In genomic region chr5:96067251-96067650, GRCh38 we compare ENCODE assay signal across 19 cellular contexts.
A peak's percentile ranks its signal among the peaks of the same experiment; 100 is the strongest.
DNase-seq lines count a peak whose midpoint lies in the region; ATAC-seq and TF ChIP-seq lines count a peak whose summit lies in the region.
"Had no signal": no experiment of that assay in that cellular context is flagged by ENCODE, and none has a peak within 500 bp of the region (broad histone marks: within the 10 kb centered on the region; RNA-seq: fewer than 3 reads in every experiment).

No MANE protein-coding gene starts in this region.

- no peaks in the 10 kb centered on the region for H3K9me2 ChIP-seq in SK-N-SH

- DNase-seq in MCF 10A (ENCODE audit: unreplicated experiment) (no peak), breast epithelium (ENCODE audit: low spot score in 2 of 2) (no peak), SK-N-SH (no peak), fibroblast of lung (ENCODE audit: low read depth in 2 of 2) (peak in 1 of 2 donors; percentile 66), thoracic aorta (ENCODE audit: low spot score) (no peak), GM19238 (ENCODE audit: insufficient read length, low spot score) (no peak)
- DNase-seq: activated naive CD4-positive, alpha-beta T cell treated with anti-CD3 and anti-CD28 coated beads, Interleukin-2, amount 10 ng/mL, durations not matched to agents 7 days and 5 days; CD8-positive, alpha-beta memory T cell; NCI-H1930; NCI-H510A treated with DMSO at 0.1 percent for 48 hours; psoas muscle; SIG-M5; stomach; T-helper 9 cell had no signal

- H4K20me1 ChIP-seq in SK-N-SH (ENCODE audit: insufficient read depth) (no peaks in the 10 kb centered on the region), fibroblast of lung (ENCODE audit: control insufficient read depth, extremely low read depth, insufficient read depth, low read length) (no peaks in the 10 kb centered on the region)

- intact Hi-C loops in MCF 10A (cut with micrococcal nuclease) = loop anchor here (5.0 kb wide), 1 partner anchor 145 kb away; no protein-coding TSS in a partner anchor
- intact Hi-C loops in breast epithelium (cut with DNase I; ENCODE audit: low total_unique reads) = no loop called here

- H3F3A ChIP-seq in SK-N-SH (replicated peaks; ENCODE audit: insufficient read depth) = peaks cover 30% of the 10 kb centered on the region

- no peaks in the 10 kb centered on the region for H3K9me3 Mint-ChIP-seq in MCF 10A (ENCODE audit: unreplicated experiment)
- H3K9me3 Mint-ChIP-seq: activated naive CD4-positive, alpha-beta T cell treated with anti-CD3 and anti-CD28 coated beads, Interleukin-2, amount 10 ng/mL, durations not matched to agents 7 days and 5 days; CD8-positive, alpha-beta memory T cell; nephron had no signal

- H3K9ac ChIP-seq in SK-N-SH (peak overlapping the region; percentile 60), fibroblast of lung (ENCODE audit: insufficient read depth, low read length) (no peak overlapping the region)

- H3K27ac ChIP-seq in breast epithelium (no peak overlapping the region), SK-N-SH (ENCODE audit: low read depth in 2 of 2, low read length in 1 of 2) (peak overlapping the region; percentile 88 to 94; a peak in 3 of 4 replicates), fibroblast of lung (ENCODE audit: insufficient read depth, low read length) (peak overlapping the region; percentile 88), thoracic aorta (peak overlapping the region; percentile 21 to 49)
- H3K27ac ChIP-seq: body of pancreas, psoas muscle, stomach had no signal

- H3K27me3 ChIP-seq in breast epithelium = no peaks in the 10 kb centered on the region
- H3K27me3 ChIP-seq in SK-N-SH (ENCODE audit: insufficient read depth) = no peaks in the 10 kb centered on the region
- H3K27me3 ChIP-seq in fibroblast of lung (ENCODE audit: control insufficient read depth, insufficient read depth, low read length) = no peaks in the 10 kb centered on the region
- no peaks in the 10 kb centered on the region for H3K27me3 ChIP-seq in thoracic aorta (replicated peaks; ENCODE audit: insufficient read depth)
- H3K27me3 ChIP-seq: body of pancreas, stomach had no signal

- no peak overlapping the region for H3K4me3 ChIP-seq in breast epithelium
- H3K4me3 ChIP-seq in SK-N-SH (ENCODE audit: low read depth in 2 of 2, low read length in 1 of 2) = 0 out of 4 replicates have a peak overlapping the region, but pooled peaks of 1 of the 2 experiments have one; percentile 8
- no peak overlapping the region for H3K4me3 ChIP-seq in fibroblast of lung (replicated peaks in 1 of 4; ENCODE audit: control extremely low read depth in 1 of 4, insufficient read depth in 1 of 4, low read depth in 3 of 4, low read length in 4 of 4)
- H3K4me3 ChIP-seq in thoracic aorta = no peak overlapping the region
- H3K4me3 ChIP-seq: body of pancreas, lung, psoas muscle, stomach had no signal

- BruUV-seq in MCF 10A (replicated peaks; lab: Mats Ljungman, UMichigan) = no TSS peak

- H3K36me3 ChIP-seq in breast epithelium (no peaks in the 10 kb centered on the region), SK-N-SH (replicated peaks in 1 of 2; ENCODE audit: control insufficient read depth in 1 of 2, insufficient read depth in 2 of 2, low read length in 1 of 2) (no peaks in the 10 kb centered on the region), fibroblast of lung (ENCODE audit: control insufficient read depth, insufficient read depth, low read length) (no peaks in the 10 kb centered on the region), thoracic aorta (no peaks in the 10 kb centered on the region)
- H3K36me3 ChIP-seq: stomach had no signal

- peak overlapping the region; percentile 69 for H3K4me2 ChIP-seq in SK-N-SH
- peak overlapping the region; percentile 62 for H3K4me2 ChIP-seq in fibroblast of lung (ENCODE audit: extremely low read depth, insufficient read depth, low read length)

- no peak overlapping the region for H3K4me3 Mint-ChIP-seq in MCF 10A (ENCODE audit: unreplicated experiment)
- H3K4me3 Mint-ChIP-seq: activated naive CD4-positive, alpha-beta T cell treated with anti-CD3 and anti-CD28 coated beads, Interleukin-2, amount 10 ng/mL, durations not matched to agents 7 days and 5 days; CD8-positive, alpha-beta memory T cell; nephron had no signal

- no peak for ATAC-seq in thoracic aorta (ENCODE audit: insufficient number of reproducible peaks, low FRiP score, low read depth)
- no peak for ATAC-seq in GM19397 (IDR thresholded peaks at IDR 0.05; ENCODE audit: unreplicated experiment)
- no peak for ATAC-seq in HG03342 (IDR thresholded peaks at IDR 0.05; ENCODE audit: unreplicated experiment)
- ATAC-seq: body of pancreas had no signal

- H3K4me1 ChIP-seq in breast epithelium (peaks cover 0 to 7% of the 10 kb centered on the region in 2 donors), SK-N-SH (ENCODE audit: control insufficient read depth in 1 of 2, insufficient read depth in 2 of 2, low read depth in 1 of 2, low read length in 1 of 2) (peaks cover 2 to 29% of the 10 kb centered on the region in 2 experiments; a peak in 3 of 4 replicates), fibroblast of lung (ENCODE audit: control insufficient read depth, extremely low read depth, insufficient read depth, low read length) (peaks cover 22% of the 10 kb centered on the region), thoracic aorta (ENCODE audit: control insufficient read depth in 1 of 2, low read depth in 2 of 2) (peaks cover 8 to 28% of the 10 kb centered on the region in 2 donors)
- H3K4me1 ChIP-seq: body of pancreas, psoas muscle had no signal

- peak; percentile 15 to 73; a peak in 1 of 4 replicates for TF ChIP-seq EP300 in SK-N-SH (IDR thresholded peaks at IDR 0.05; ENCODE audit: borderline replicate concordance in 1 of 2, low read depth in 1 of 2, low read length in 1 of 2)

- peaks cover 37% of the 10 kb centered on the region for H3K4me1 Mint-ChIP-seq in MCF 10A (ENCODE audit: insufficient read depth, unreplicated experiment)
- H3K4me1 Mint-ChIP-seq: activated naive CD4-positive, alpha-beta T cell treated with anti-CD3 and anti-CD28 coated beads, Interleukin-2, amount 10 ng/mL, durations not matched to agents 7 days and 5 days; CD8-positive, alpha-beta memory T cell had no signal

- TF ChIP-seq RAD21 in SK-N-SH (IDR thresholded peaks at IDR 0.05; ENCODE audit: low read length) = no peak

- TF ChIP-seq CTCF in MCF 10A (IDR thresholded peaks at IDR 0.05; ENCODE audit: unreplicated experiment) = no peak
- TF ChIP-seq CTCF in breast epithelium (IDR thresholded peaks at IDR 0.05) = no peak
- no peak for TF ChIP-seq CTCF in SK-N-SH (IDR thresholded peaks at IDR 0.05)
- TF ChIP-seq CTCF in fibroblast of lung (conservative IDR thresholded peaks at IDR 0.05 in 1 of 2, IDR thresholded peaks at IDR 0.05 in 1 of 2; ENCODE audit: low read depth in 1 of 2, low read length in 2 of 2) = no peak
- TF ChIP-seq CTCF in thoracic aorta (IDR thresholded peaks at IDR 0.05) = no peak

- 4% methylated on average over 1 of the region's 1 CpG for WGBS in SK-N-SH (ENCODE audit: low lambda C conversion rate)

- H2AFZ ChIP-seq in SK-N-SH (ENCODE audit: low read depth) = 0 out of 2 replicates have a peak overlapping the region, but pooled peaks have one; percentile 57
- no peak overlapping the region for H2AFZ ChIP-seq in fibroblast of lung (ENCODE audit: low read length)

- POLR2A ChIA-PET in MCF 10A (lab: Yijun Ruan, JAX) = interaction anchor here (0.6 to 1.0 kb wide), 2 partner anchors 105 to 647 kb away, joined by 3 read pairs; no protein-coding TSS in a partner anchor
- POLR2A ChIA-PET in SK-N-SH (lab: Yijun Ruan, JAX) = no interaction called here

- peak overlapping the region; percentile 41 for H3K27ac Mint-ChIP-seq in MCF 10A (ENCODE audit: low read depth, unreplicated experiment)
- H3K27ac Mint-ChIP-seq: activated naive CD4-positive, alpha-beta T cell treated with anti-CD3 and anti-CD28 coated beads, Interleukin-2, amount 10 ng/mL, durations not matched to agents 7 days and 5 days; CD8-positive, alpha-beta memory T cell; nephron had no signal

- H3K27me3 Mint-ChIP-seq in MCF 10A (ENCODE audit: insufficient read depth, unreplicated experiment) = no peaks in the 10 kb centered on the region
- H3K27me3 Mint-ChIP-seq: activated naive CD4-positive, alpha-beta T cell treated with anti-CD3 and anti-CD28 coated beads, Interleukin-2, amount 10 ng/mL, durations not matched to agents 7 days and 5 days had no signal

- H3K36me3 Mint-ChIP-seq in MCF 10A (ENCODE audit: insufficient read depth, unreplicated experiment) = no peaks in the 10 kb centered on the region
- H3K36me3 Mint-ChIP-seq: activated naive CD4-positive, alpha-beta T cell treated with anti-CD3 and anti-CD28 coated beads, Interleukin-2, amount 10 ng/mL, durations not matched to agents 7 days and 5 days; CD8-positive, alpha-beta memory T cell had no signal

- CTCF ChIA-PET in MCF 10A (lab: Yijun Ruan, JAX) (interaction anchor here (0.6 kb wide), 2 partner anchors 78 to 178 kb away, joined by 3 to 4 read pairs; no protein-coding TSS in a partner anchor), SK-N-SH (lab: Yijun Ruan, JAX) (no interaction called here)

- H3K79me2 ChIP-seq in SK-N-SH (ENCODE audit: insufficient read depth) (no peaks in the 10 kb centered on the region), fibroblast of lung (ENCODE audit: control insufficient read depth, insufficient read depth, low read length) (no peaks in the 10 kb centered on the region)

- no peaks in the 10 kb centered on the region for H3K9me3 ChIP-seq in breast epithelium
- H3K9me3 ChIP-seq in SK-N-SH = no peaks in the 10 kb centered on the region
- no peaks in the 10 kb centered on the region for H3K9me3 ChIP-seq in fibroblast of lung (ENCODE audit: control insufficient read depth, insufficient read depth, low read depth, low read length)
- no peaks in the 10 kb centered on the region for H3K9me3 ChIP-seq in thoracic aorta
- H3K9me3 ChIP-seq: body of pancreas, psoas muscle, stomach had no signal

- no peak for TF ChIP-seq POLR2A in breast epithelium (IDR thresholded peaks at IDR 0.05)

TF ChIP-seq in SK-N-SH, 30 proteins besides CTCF, POLR2A, EP300 and RAD21:
- TF ChIP-seq, protein P1, sequence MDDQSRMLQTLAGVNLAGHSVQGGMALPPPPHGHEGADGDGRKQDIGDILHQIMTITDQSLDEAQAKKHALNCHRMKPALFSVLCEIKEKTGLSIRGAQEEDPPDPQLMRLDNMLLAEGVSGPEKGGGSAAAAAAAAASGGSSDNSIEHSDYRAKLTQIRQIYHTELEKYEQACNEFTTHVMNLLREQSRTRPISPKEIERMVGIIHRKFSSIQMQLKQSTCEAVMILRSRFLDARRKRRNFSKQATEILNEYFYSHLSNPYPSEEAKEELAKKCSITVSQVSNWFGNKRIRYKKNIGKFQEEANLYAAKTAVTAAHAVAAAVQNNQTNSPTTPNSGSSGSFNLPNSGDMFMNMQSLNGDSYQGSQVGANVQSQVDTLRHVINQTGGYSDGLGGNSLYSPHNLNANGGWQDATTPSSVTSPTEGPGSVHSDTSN (IDR thresholded peaks at IDR 0.05) = peak; percentile 70
- TF ChIP-seq POLR2AphosphoS5 (IDR thresholded peaks at IDR 0.05; ENCODE audit: low read depth, low read length) (no peak), TCF12 (IDR thresholded peaks at IDR 0.05) (peak; percentile 41), FOXM1 (IDR thresholded peaks at IDR 0.05; ENCODE audit: low read depth) (peak; percentile 31; the same call in 1 of the 2 replicates), JUND (IDR thresholded peaks at IDR 0.05) (peak; percentile 50; the same call in 1 of the 2 replicates)
TF ChIP-seq in SK-N-SH: peak in this region for 4.

Comparison
In these comparisons a context has a peak if more than half of its experiments do, and no peak if none do; other contexts are left out.
1. H3K27ac ChIP-seq: peak in SK-N-SH (2 of 2), fibroblast of lung (single experiment) and thoracic aorta (2 of 2); none in breast epithelium (0 of 2).